ENCODE assay signal across 22 cellular contexts in genomic region chr6:2773450-2773849, GRCh38. TPM values are rescaled to one million over a fixed set of nuclear protein-coding genes. Genes with fewer than 3 reads are reported as not detected.
A peak's percentile ranks its signal among the peaks of the same experiment; 100 is the strongest.
DNase-seq lines count a peak whose midpoint lies in the region; ATAC-seq, FAIRE-seq and TF ChIP-seq lines count a peak whose summit lies in the region.
"Had no signal": no experiment of that assay in that cellular context is flagged by ENCODE, and none has a peak within 500 bp of the region (broad histone marks: within the 10 kb centered on the region; RNA-seq: fewer than 3 reads in every experiment).

No MANE protein-coding gene starts in this region.

- TF ChIP-seq POLR2A in K562 (conservative IDR thresholded peaks at IDR 0.05) = no peak

- no peak overlapping the region for H3K4me2 ChIP-seq in K562 (ENCODE audit: insufficient read depth, low read length)
- H3K4me2 ChIP-seq: SK-N-SH had no signal

- peak overlapping the region in 1 of 7 donors; percentile 54 for H3K27ac Mint-ChIP-seq in CD14-positive monocyte

- H3K4me3 Mint-ChIP-seq in CD14-positive monocyte = no peak overlapping the region

- 97% methylated on average over 3 of the region's 3 CpGs for WGBS in K562 (ENCODE audit: insufficient coverage, low coverage, missing lambda C conversion rate)

- no peaks in the 10 kb centered on the region for H3K9me1 ChIP-seq in K562 (ENCODE audit: control insufficient read depth, insufficient read depth, low read length)

- peaks cover 19% of the 10 kb centered on the region for H4K20me1 ChIP-seq in K562 (replicated peaks; ENCODE audit: control insufficient read depth, insufficient read depth, low read length)

- H3K79me2 ChIP-seq in K562 (ENCODE audit: control insufficient read depth, insufficient read depth, low read length) = peaks cover 100% of the 10 kb centered on the region

- no peak overlapping the region for H2AFZ ChIP-seq in K562 (ENCODE audit: low read depth, low read length)

- BruUV-seq in K562 (replicated peaks; lab: Mats Ljungman, UMichigan) = no TSS peak

- H3K4me3 ChIP-seq in K562 = no peak overlapping the region
- H3K4me3 ChIP-seq in fibroblast of villous mesenchyme (ENCODE audit: low read depth, low read length) = no peak overlapping the region

- POLR2A ChIA-PET in K562 (lab: Yijun Ruan, JAX) = interaction anchor here (1.3 to 10.9 kb wide), 3 partner anchors 8 to 10 kb away, joined by 5 to 151 read pairs (median 9); partner anchors contain the start of gene WRNIP1

- H3K9ac ChIP-seq in K562 (ENCODE audit: insufficient read depth in 1 of 2, low read depth in 2 of 2, low read length in 2 of 2) = no peak overlapping the region
- H3K9ac ChIP-seq: SK-N-SH had no signal

- peaks cover 0 to 2% (median 0%) of the 10 kb centered on the region in 3 donors for H3K27me3 Mint-ChIP-seq in CD14-positive monocyte (ENCODE audit: low read depth in 3 of 3)

- H3K9me3 Mint-ChIP-seq in CD14-positive monocyte = no peaks in the 10 kb centered on the region

- H3K9me3 ChIP-seq in K562 (replicated peaks; ENCODE audit: control insufficient read depth, insufficient read depth, low read depth, low read length) = no peaks in the 10 kb centered on the region
- H3K9me3 ChIP-seq: SK-N-SH had no signal

- TF ChIP-seq CTCF in K562 (IDR thresholded peaks at IDR 0.05 in 2 of 3, conservative IDR thresholded peaks at IDR 0.05 in 1 of 3; ENCODE audit: insufficient read depth in 2 of 3, low read depth in 1 of 3, low read length in 3 of 3) = no peak
- no peak for TF ChIP-seq CTCF in fibroblast of villous mesenchyme (IDR thresholded peaks at IDR 0.05; ENCODE audit: insufficient read depth, low read depth, low read length)
- no peak for TF ChIP-seq CTCF in CD14-positive monocyte (IDR thresholded peaks at IDR 0.05)

- intact Hi-C loops in K562 (cut with micrococcal nuclease) = no loop called here
- intact Hi-C loops in CD14-positive monocyte (cut with micrococcal nuclease) = no loop called here

- no peak for ATAC-seq in K562
- ATAC-seq: Panc1 had no signal

- DNase-seq in AG08395 (ENCODE audit: low spot score) = peak; percentile 26
- peak; percentile 12 for DNase-seq in HCEC 1CT
- no peak for DNase-seq in K562 (ENCODE audit: extremely low read depth in 1 of 4, low spot score in 3 of 4)
- peak; percentile 53 for DNase-seq in fibroblast of villous mesenchyme (ENCODE audit: low read depth)
- DNase-seq in amniotic stem cell (lab: John Stamatoyannopoulos, UW) = no peak
- DNase-seq in CD14-positive monocyte (ENCODE audit: low spot score) = no peak
- no peak for DNase-seq in NCI-H146 (lab: John Stamatoyannopoulos, UW)
- no peak for DNase-seq in NCI-H2171 treated with DMSO at 0.1 percent for 48 hours (lab: John Stamatoyannopoulos, UW)
- DNase-seq: ACHN, GF-D8, H7, KBM-7, NCI-H1092 treated with DMSO at 0.1 percent for 48 hours, NCI-H2029 treated with DMSO at 0.1 percent for 48 hours, NCI-H345, NCI-H524 treated with DMSO at 0.1 percent for 48 hours, NCI-H82, SIG-M5, SK-N-SH had no signal

- H3K27ac ChIP-seq in K562 (ENCODE audit: extremely low read depth, low read depth, low read length) = no peak overlapping the region
- H3K27ac ChIP-seq: 22Rv1, C4-2B had no signal

- TF ChIP-seq EP300 in K562 (IDR thresholded peaks at IDR 0.05; ENCODE audit: low read length) = no peak

- peaks cover 5 to 21% of the 10 kb centered on the region in 2 experiments; a peak in 4 of 5 replicates for H3K4me1 ChIP-seq in K562 (replicated peaks in 1 of 2; ENCODE audit: control insufficient read depth in 2 of 2, insufficient read depth in 2 of 2, low read length in 2 of 2)

- H3K36me3 ChIP-seq in K562 (ENCODE audit: control insufficient read depth, insufficient read depth, low read length) = peaks cover 96% of the 10 kb centered on the region

- no peak for FAIRE-seq in K562 (lab: Jason Lieb, UNC)

- no peaks in the 10 kb centered on the region for H3K27me3 ChIP-seq in K562 (ENCODE audit: control insufficient read depth in 2 of 2, insufficient read depth in 2 of 2, low read length in 2 of 2)

- CTCF ChIA-PET in K562 (lab: Yijun Ruan, JAX; ENCODE audit: low intra/inter-chr PET ratio) = no interaction called here

- in situ Hi-C loops in K562 (cut with MboI) = no loop called here

- TF ChIP-seq RAD21 in K562 (CRISPR knock-in tag; conservative IDR thresholded peaks at IDR 0.05 in 1 of 2, IDR thresholded peaks at IDR 0.05 in 1 of 2) = no peak

- peaks cover 63 to 67% of the 10 kb centered on the region in 2 donors for H3K36me3 Mint-ChIP-seq in CD14-positive monocyte

- peaks cover 25% of the 10 kb centered on the region for H3K4me1 Mint-ChIP-seq in CD14-positive monocyte

TF ChIP-seq in K562, 482 proteins besides CTCF, POLR2A, EP300 and RAD21:
- TF ChIP-seq XRCC3 (IDR thresholded peaks at IDR 0.05) (no peak), TFE3 (CRISPR knock-in tag; IDR thresholded peaks at IDR 0.05) (peak; percentile 43)

RNA-seq across cellular contexts. Expression of gene WRNIP1, which starts 8.3 kb away (rescaled TPM):
- total RNA-seq in K562 (2011; cell fraction: chromatin; rRNA removed; ENCODE audit: low replicate concordance) = 22.1 and 23.9 TPM in 2 replicates
- total RNA-seq in K562 (2011; cell fraction: nucleolus; rRNA removed) = 25.7 and 28.6 TPM in 2 replicates
- total RNA-seq in K562 (2011; cell fraction: nucleoplasm; rRNA removed) = 23.4 and 25.1 TPM in 2 replicates
- total RNA-seq in K562 (2014; rRNA removed) = 57.6 and 66.2 TPM in 2 replicates
- 35.8 and 41.6 TPM in 2 replicates for total RNA-seq in K562 (2014; rRNA removed; fragmentation: Illumina TruSeq; extraction: Trizol)
- total RNA-seq in K562 (2015; rRNA removed; fragmentation: Illumina TruSeq; extraction: Trizol) = 57.9 and 59.8 TPM in 2 replicates
- 43.6 and 48.6 TPM in 2 replicates for total RNA-seq in K562 (2021)
- 38.9 and 44.1 TPM in 2 replicates for polyA plus RNA-seq in K562 (2011; rRNA removed)
- 48.7 and 64.2 TPM in 2 replicates for polyA plus RNA-seq in K562 (2011; cell fraction: cytosol; rRNA removed)
- 70.8 and 98.6 TPM in 2 replicates for polyA plus RNA-seq in K562 (2011; cell fraction: nucleus; rRNA removed)
- 48.5 and 50.6 TPM in 2 replicates for polyA plus RNA-seq in K562 (2012)
- polyA plus RNA-seq in K562 (2014; fragmentation: Illumina TruSeq; extraction: Trizol) = 52.1 and 63.6 TPM in 2 replicates
- 10 to 100 TPM; 13.2 to 15.9 TPM for polyA plus RNA-seq in K562 (2014; fragmentation: Nextera tagmentation; extraction: Ambion mirVana)
- 58.3 and 59.8 TPM in 2 replicates for polyA plus RNA-seq in K562 (2014; rRNA removed)
- 32.3 and 38.6 TPM in 2 replicates for polyA minus RNA-seq in K562 (2011; rRNA and poly(A)+ RNA removed)
- polyA minus RNA-seq in K562 (2011; cell fraction: cytosol; rRNA and poly(A)+ RNA removed) = 23.3 and 23.9 TPM in 2 replicates
- 36.5 and 48.5 TPM in 2 replicates for polyA minus RNA-seq in K562 (2011; cell fraction: nucleus; rRNA and poly(A)+ RNA removed)
- total RNA-seq in fibroblast of villous mesenchyme = 35.1 and 38.0 TPM in 2 replicates
- 10 to 100 TPM; 17.5 to 17.8 TPM for polyA plus RNA-seq in CD14-positive monocyte

RNA-seq across cellular contexts. Expression of gene MYLK4, which starts 22.7 kb away (rescaled TPM):
- total RNA-seq in K562 (2011; cell fraction: chromatin; rRNA removed; ENCODE audit: low replicate concordance) = 0.07 and 0.16 TPM in 2 replicates
- total RNA-seq in K562 (2011; cell fraction: nucleolus; rRNA removed) = under 0.01 TPM in 1 of 2 replicates, not detected in the other
- 0.07 TPM in 1 of 2 replicates, not detected in the other for total RNA-seq in K562 (2011; cell fraction: nucleoplasm; rRNA removed)
- total RNA-seq in K562 (2014; rRNA removed) (0.04 and 0.09 TPM in 2 replicates), K562 (2014; rRNA removed; fragmentation: Illumina TruSeq; extraction: Trizol) (0.04 and 0.06 TPM in 2 replicates), K562 (2015; rRNA removed; fragmentation: Illumina TruSeq; extraction: Trizol) (0.07 and 0.15 TPM in 2 replicates), K562 (2021) (0.02 and 0.07 TPM in 2 replicates), fibroblast of villous mesenchyme (0.43 and 0.64 TPM in 2 replicates)
- polyA plus RNA-seq in K562 (2011; rRNA removed) (0.03 and 0.09 TPM in 2 replicates), K562 (2014; fragmentation: Illumina TruSeq; extraction: Trizol) (0.03 and 0.06 TPM in 2 replicates), K562 (2014; fragmentation: Nextera tagmentation; extraction: Ambion mirVana) (under 1 TPM; 0.01 to 0.03 TPM), K562 (2014; rRNA removed) (0.15 and 0.30 TPM in 2 replicates), CD14-positive monocyte (under 1 TPM; 0.04 to 0.08 TPM)
- polyA plus RNA-seq in K562 (2011; cell fraction: cytosol; rRNA removed) = 0.01 and 0.09 TPM in 2 replicates
- 0.30 and 0.67 TPM in 2 replicates for polyA plus RNA-seq in K562 (2011; cell fraction: nucleus; rRNA removed)
- 0.07 and 0.25 TPM in 2 replicates for polyA plus RNA-seq in K562 (2012)
- 0.09 TPM in 1 of 2 replicates, not detected in the other for polyA minus RNA-seq in K562 (2011; rRNA and poly(A)+ RNA removed)
- not detected in 2 replicates for polyA minus RNA-seq in K562 (2011; cell fraction: cytosol; rRNA and poly(A)+ RNA removed)
- polyA minus RNA-seq in K562 (2011; cell fraction: nucleus; rRNA and poly(A)+ RNA removed) = under 0.01 and 0.22 TPM in 2 replicates

Comparison
In these comparisons a context has a peak if more than half of its experiments do, and no peak if none do; other contexts are left out.
1. DNase-seq: peak in AG08395 (single experiment), HCEC 1CT (single experiment) and fibroblast of villous mesenchyme (single experiment); none in K562 (0 of 4), amniotic stem cell (single experiment), CD14-positive monocyte (single experiment), NCI-H146 (single experiment) and NCI-H2171 treated with DMSO at 0.1 percent for 48 hours (single experiment).